Comparison of ENCODE assay signal across 8 cellular contexts in genomic region chr1:64933296-64934070, GRCh38. TPM values are rescaled to one million over a fixed set of nuclear protein-coding genes. Genes with fewer than 3 reads are reported as not detected.
A peak's percentile ranks its signal among the peaks of the same experiment; 100 is the strongest.
DNase-seq lines count a peak whose midpoint lies in the region; ATAC-seq and TF ChIP-seq lines count a peak whose summit lies in the region.

No MANE protein-coding gene starts in this region.

- DNase-seq in AG09309 (ENCODE audit: low read depth) (peak; percentile 93), KG1 (lab: John Stamatoyannopoulos, UW) (peak; percentile 44), brain pericyte (ENCODE audit: low read depth, low spot score) (peak; percentile 25), lung (ENCODE audit: low spot score) (peak; percentile 46), vagina (ENCODE audit: extremely low spot score in 2 of 2) (peak in 1 of 2 donors; percentile 90), HT-29 (ENCODE audit: low spot score) (no peak)
- no peak for DNase-seq in activated T-helper 2 cell treated with anti-CD3 and anti-CD28 coated beads, Interferon-gamma antibody, Interleukin-2, Interleukin-4, amounts not matched to agents 10 μg/mL and 5 μg/mL and 100 μg/mL, durations not matched to agents 14 hours and 24 hours and 36 hours (ENCODE audit: low spot score)

- H3K36me3 ChIP-seq in lung (ENCODE audit: control insufficient read depth in 2 of 2, insufficient read depth in 2 of 2, low read length in 2 of 2) (no peaks in the 10 kb centered on the region), vagina (peaks cover 0 to 4% of the 10 kb centered on the region in 2 donors)

- no peak for TF ChIP-seq POLR2A in vagina (IDR thresholded peaks at IDR 0.05)

- H3K4me1 ChIP-seq in lung (ENCODE audit: control insufficient read depth in 2 of 2, insufficient read depth in 2 of 2, low read length in 2 of 2), result peaks cover 9 to 11% of the 10 kb centered on the region in 2 donors
- H3K4me1 ChIP-seq in vagina, result peaks cover 52% of the 10 kb centered on the region

- H3K27me3 ChIP-seq in lung (ENCODE audit: control insufficient read depth, insufficient read depth) (no peaks in the 10 kb centered on the region), vagina (no peaks in the 10 kb centered on the region)

- peaks cover 32% of the 10 kb centered on the region for H3K4me1 Mint-ChIP-seq in activated T-helper 2 cell treated with anti-CD3 and anti-CD28 coated beads, Interferon-gamma antibody, Interleukin-2, Interleukin-4, amounts not matched to agents 10 μg/mL and 5 μg/mL and 100 μg/mL, durations not matched to agents 14 hours and 24 hours and 36 hours (ENCODE audit: low read depth)

- no peak overlapping the region for H3K27ac Mint-ChIP-seq in activated T-helper 2 cell treated with anti-CD3 and anti-CD28 coated beads, Interferon-gamma antibody, Interleukin-2, Interleukin-4, amounts not matched to agents 10 μg/mL and 5 μg/mL and 100 μg/mL, durations not matched to agents 14 hours and 24 hours and 36 hours

- ATAC-seq in lung (ENCODE audit: insufficient read depth, low FRiP score) (peak; percentile 81), GM21515 (IDR thresholded peaks at IDR 0.05; ENCODE audit: unreplicated experiment) (no peak)

- no peaks in the 10 kb centered on the region for H3K9me3 ChIP-seq in lung (ENCODE audit: control insufficient read depth in 2 of 2, insufficient read depth in 1 of 2, low read length in 1 of 2)
- H3K9me3 ChIP-seq in vagina, result no peaks in the 10 kb centered on the region

- H3K27ac ChIP-seq in lung (ENCODE audit: low read depth in 1 of 2, low read length in 1 of 2) (peak overlapping the region; percentile 63 to 84), vagina (peak overlapping the region; percentile 86)

- intact Hi-C loops in vagina (cut with DNase I), result no loop called here
- intact Hi-C loops in activated T-helper 2 cell treated with anti-CD3 and anti-CD28 coated beads, Interferon-gamma antibody, Interleukin-2, Interleukin-4, amounts not matched to agents 10 μg/mL and 5 μg/mL and 100 μg/mL, durations not matched to agents 14 hours and 24 hours and 36 hours (cut with micrococcal nuclease), result no loop called here

- H3K9me3 Mint-ChIP-seq in activated T-helper 2 cell treated with anti-CD3 and anti-CD28 coated beads, Interferon-gamma antibody, Interleukin-2, Interleukin-4, amounts not matched to agents 10 μg/mL and 5 μg/mL and 100 μg/mL, durations not matched to agents 14 hours and 24 hours and 36 hours, result peaks cover 12% of the 10 kb centered on the region

- H3K4me3 ChIP-seq in AG09309 (ENCODE audit: control insufficient read depth, low read depth, low read length) (peak overlapping the region; percentile 11), lung (no peak overlapping the region), vagina (no peak overlapping the region)

- no peak for TF ChIP-seq CTCF in AG09309 (IDR thresholded peaks at IDR 0.05; ENCODE audit: control insufficient read depth, insufficient read depth, low read depth, low read length, missing control alignments)
- TF ChIP-seq CTCF in lung (IDR thresholded peaks at IDR 0.05; ENCODE audit: control extremely low read depth, extremely low read depth), result no peak
- TF ChIP-seq CTCF in vagina (IDR thresholded peaks at IDR 0.05), result no peak

- 35 to 42% methylated on average over 11 of the region's 11 CpGs for WGBS in lung, 2 donors

- H3K4me3 Mint-ChIP-seq in activated T-helper 2 cell treated with anti-CD3 and anti-CD28 coated beads, Interferon-gamma antibody, Interleukin-2, Interleukin-4, amounts not matched to agents 10 μg/mL and 5 μg/mL and 100 μg/mL, durations not matched to agents 14 hours and 24 hours and 36 hours (ENCODE audit: low read depth), result no peak overlapping the region

- peaks cover 20% of the 10 kb centered on the region for H3K36me3 Mint-ChIP-seq in activated T-helper 2 cell treated with anti-CD3 and anti-CD28 coated beads, Interferon-gamma antibody, Interleukin-2, Interleukin-4, amounts not matched to agents 10 μg/mL and 5 μg/mL and 100 μg/mL, durations not matched to agents 14 hours and 24 hours and 36 hours (ENCODE audit: low read depth)

- no peaks in the 10 kb centered on the region for H3K27me3 Mint-ChIP-seq in activated T-helper 2 cell treated with anti-CD3 and anti-CD28 coated beads, Interferon-gamma antibody, Interleukin-2, Interleukin-4, amounts not matched to agents 10 μg/mL and 5 μg/mL and 100 μg/mL, durations not matched to agents 14 hours and 24 hours and 36 hours (ENCODE audit: low read depth)

RNA-seq across cellular contexts. Expression of gene JAK1, which starts 32.9 kb away (rescaled TPM):
- 100 to 1,000 TPM; 145 to 162 TPM for total RNA-seq in lung
- polyA plus RNA-seq in lung, result 10 to 100 TPM; 26.7 to 87.1 TPM
- total RNA-seq in vagina, result 93.3 TPM
- 20.2 and 29.1 TPM in 2 replicates for total RNA-seq in HT-29 (2014; rRNA removed; shearing (Covaris generic))
- total RNA-seq in activated T-helper 2 cell treated with anti-CD3 and anti-CD28 coated beads, Interferon-gamma antibody, Interleukin-2, Interleukin-4, amounts not matched to agents 10 μg/mL and 5 μg/mL and 100 μg/mL, durations not matched to agents 14 hours and 24 hours and 36 hours, result 99.9 and 105 TPM in 2 replicates

Comparison
In these comparisons a context has a peak if more than half of its experiments do, and no peak if none do; other contexts are left out.
1. DNase-seq: peak in AG09309 (single experiment), KG1 (single experiment), brain pericyte (single experiment) and lung (single experiment); none in HT-29 (single experiment) and activated T-helper 2 cell treated with anti-CD3 and anti-CD28 coated beads, Interferon-gamma antibody, Interleukin-2, Interleukin-4, amounts not matched to agents 10 μg/mL and 5 μg/mL and 100 μg/mL, durations not matched to agents 14 hours and 24 hours and 36 hours (single experiment).